8 cellular contexts compared by ENCODE assay signal in the genomic region with DNA sequence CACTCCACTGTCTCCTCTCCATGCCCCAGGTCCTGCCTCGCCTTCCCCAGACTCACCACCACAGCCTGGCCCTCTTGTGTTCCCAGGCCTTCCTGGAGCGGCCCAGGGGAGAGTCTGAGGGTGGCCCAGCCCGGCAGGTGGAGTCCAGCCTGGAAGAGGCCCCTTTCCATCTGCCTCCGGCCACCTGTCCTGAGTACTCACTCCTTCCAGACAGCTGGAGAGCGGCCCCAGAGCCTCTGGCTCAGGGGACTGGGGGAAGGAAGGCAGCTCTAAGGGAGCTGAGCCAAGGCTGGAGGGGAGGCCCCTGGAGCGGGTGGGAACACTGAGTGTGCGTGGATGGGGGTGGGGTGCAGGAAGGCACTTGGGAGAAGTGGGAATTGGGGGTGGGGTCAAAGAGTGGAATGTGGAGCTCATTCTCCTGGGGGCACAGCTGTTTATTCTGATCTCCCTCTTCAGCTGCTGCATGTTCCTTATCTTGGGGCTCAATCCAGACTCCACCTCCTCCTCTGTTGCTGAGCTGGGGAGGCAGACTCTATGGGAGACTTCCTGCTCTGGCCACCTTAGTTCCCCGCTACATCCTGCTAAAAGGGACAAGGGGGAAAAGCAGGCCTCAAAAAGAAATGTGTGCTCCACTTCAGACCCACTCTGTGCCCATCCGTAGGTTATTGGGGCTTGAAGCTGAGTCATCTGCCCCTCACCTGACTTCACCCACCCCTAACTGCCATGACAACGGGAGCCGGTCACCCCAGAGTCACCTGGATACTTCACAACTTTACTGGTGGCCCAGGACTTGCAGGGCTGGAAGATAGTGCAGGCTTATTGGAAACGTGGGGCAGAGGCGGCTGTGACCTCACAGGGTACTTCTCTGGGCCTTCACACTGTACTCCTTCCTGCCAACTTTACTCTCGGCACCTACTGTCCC. TPM values are rescaled to one million over a fixed set of nuclear protein-coding genes. Genes with fewer than 3 reads are reported as not detected.
DNase-seq lines count a peak whose midpoint lies in the region; ATAC-seq and TF ChIP-seq lines count a peak whose summit lies in the region.

No MANE protein-coding gene starts in this region.

- peaks cover 34% of the 10 kb centered on the region for H3K36me3 ChIP-seq in lower lobe of right lung
- peaks cover 12% of the 10 kb centered on the region for H3K36me3 ChIP-seq in upper lobe of right lung

- TF ChIP-seq CTCF in lower lobe of right lung (IDR thresholded peaks at IDR 0.05) (no peak), upper lobe of right lung (IDR thresholded peaks at IDR 0.05) (no peak)

- intact Hi-C loops in lower lobe of right lung (cut with DNase I) (no loop called here), upper lobe of right lung (cut with DNase I) (no loop called here)

- H3K27me3 ChIP-seq in lower lobe of right lung (ENCODE audit: low read depth) = no peaks in the 10 kb centered on the region
- no peaks in the 10 kb centered on the region for H3K27me3 ChIP-seq in upper lobe of right lung

- no peaks in the 10 kb centered on the region for H3K9me3 ChIP-seq in lower lobe of right lung
- H3K9me3 ChIP-seq in upper lobe of right lung = no peaks in the 10 kb centered on the region

- H3K27ac ChIP-seq in lower lobe of right lung (peak overlapping the region; percentile 72), upper lobe of right lung (peak overlapping the region; percentile 47)

- H3K4me3 ChIP-seq in lower lobe of right lung (no peak overlapping the region), upper lobe of right lung (no peak overlapping the region)

- peak; percentile 79 for DNase-seq in activated effector memory CD4-positive, alpha-beta T cell treated with anti-CD3 and anti-CD28 coated beads, Interleukin-2, amount 50 U/mL, for 16 hours
- DNase-seq in activated effector memory CD4-positive, alpha-beta T cell treated with Interleukin-2 at 50 U/mL for 16 hours = no peak
- DNase-seq in activated naive CD4-positive, alpha-beta T cell treated with anti-CD3 and anti-CD28 coated beads, Interleukin-2, amount 50 U/mL, for 16 hours = peak; percentile 60
- DNase-seq in lower lobe of right lung (no peak), upper lobe of right lung (peak; percentile 73), HuH-7 (ENCODE audit: low spot score) (no peak)

- peaks cover 71% of the 10 kb centered on the region for H3K4me1 ChIP-seq in lower lobe of right lung
- H3K4me1 ChIP-seq in upper lobe of right lung = peaks cover 57% of the 10 kb centered on the region

- ATAC-seq in lower lobe of right lung = peak; percentile 78 to 79
- ATAC-seq in upper lobe of right lung = peak; percentile 68
- ATAC-seq in GM18909 (IDR thresholded peaks at IDR 0.05; ENCODE audit: poor library complexity, unreplicated experiment) = no peak
- ATAC-seq in HG03457 (IDR thresholded peaks at IDR 0.05; ENCODE audit: unreplicated experiment) = no peak

RNA-seq across cellular contexts. Expression of gene TAF8, which starts 19.5 kb away (rescaled TPM):
- total RNA-seq in lower lobe of right lung = 35.1 TPM
- 31.1 TPM for total RNA-seq in upper lobe of right lung

Comparison
In these comparisons a context has a peak if more than half of its experiments do, and no peak if none do; other contexts are left out.
1. DNase-seq: peak in activated effector memory CD4-positive, alpha-beta T cell treated with anti-CD3 and anti-CD28 coated beads, Interleukin-2, amount 50 U/mL, for 16 hours (single experiment), activated naive CD4-positive, alpha-beta T cell treated with anti-CD3 and anti-CD28 coated beads, Interleukin-2, amount 50 U/mL, for 16 hours (single experiment) and upper lobe of right lung (single experiment); none in activated effector memory CD4-positive, alpha-beta T cell treated with Interleukin-2 at 50 U/mL for 16 hours (single experiment), lower lobe of right lung (single experiment) and HuH-7 (single experiment).
2. ATAC-seq: peak in lower lobe of right lung (2 of 2) and upper lobe of right lung (single experiment); none in GM18909 (single experiment) and HG03457 (single experiment).